8 cellular contexts compared by ENCODE assay signal in the genomic region with DNA sequence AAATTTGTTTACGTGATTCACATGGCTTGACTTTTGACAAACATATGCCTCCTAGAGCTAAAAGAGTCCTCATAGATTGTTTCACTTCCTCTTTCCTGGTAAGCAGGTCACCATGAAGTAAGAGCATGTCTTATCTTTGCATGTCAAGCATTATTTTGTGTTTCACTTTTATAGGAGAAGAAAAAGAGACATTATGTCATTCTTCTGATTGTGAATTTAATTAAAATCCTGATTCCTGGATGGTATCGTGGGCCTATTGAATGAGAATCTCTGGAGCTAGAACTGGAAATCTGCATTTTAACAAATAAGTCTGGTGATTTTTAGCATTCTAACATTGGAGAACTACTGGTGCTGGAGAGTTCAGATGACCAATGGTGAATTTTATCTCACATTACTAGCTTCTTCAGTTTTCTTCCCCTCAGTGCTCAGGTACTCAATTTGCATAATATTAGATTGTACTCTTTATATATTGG.
DNase-seq lines count a peak whose midpoint lies in the region; ATAC-seq and TF ChIP-seq lines count a peak whose summit lies in the region.
"Had no signal": no experiment of that assay in that cellular context is flagged by ENCODE, and none has a peak within 500 bp of the region (broad histone marks: within the 10 kb centered on the region; RNA-seq: fewer than 3 reads in every experiment).

No MANE protein-coding gene starts in this region.

- 83 to 91% methylated on average over 2 of the region's 2 CpGs for WGBS in heart right ventricle, 2 donors

- H3K4me1 ChIP-seq in neural progenitor cell (no peaks in the 10 kb centered on the region), heart right ventricle (peaks cover 0 to 3% (median 0%) of the 10 kb centered on the region in 9 donors)

- no peaks in the 10 kb centered on the region for H3K9me3 Mint-ChIP-seq in neural progenitor cell

- H3K9me3 ChIP-seq in neural progenitor cell (ENCODE audit: low read depth), result no peaks in the 10 kb centered on the region
- no peaks in the 10 kb centered on the region for H3K9me3 ChIP-seq in heart right ventricle

- no peak overlapping the region for H3K4me2 ChIP-seq in neural progenitor cell

- H2AFZ ChIP-seq in neural progenitor cell (replicated peaks), result peak overlapping the region; percentile 23

- no peak overlapping the region for H3K4me3 ChIP-seq in neural progenitor cell
- H3K4me3 ChIP-seq in heart right ventricle, result no peak overlapping the region
- H3K4me3 ChIP-seq: skin epidermis had no signal

- no peaks in the 10 kb centered on the region for H3K79me2 ChIP-seq in neural progenitor cell (ENCODE audit: low read depth)

- H3K4me3 Mint-ChIP-seq in neural progenitor cell, result no peak overlapping the region

- H3K36me3 ChIP-seq in neural progenitor cell, result no peaks in the 10 kb centered on the region
- no peaks in the 10 kb centered on the region for H3K36me3 ChIP-seq in heart right ventricle

- H3K4me1 Mint-ChIP-seq in neural progenitor cell, result no peaks in the 10 kb centered on the region

- peak; percentile 98 for ATAC-seq in GM19025 (IDR thresholded peaks at IDR 0.05; ENCODE audit: low read depth, unreplicated experiment)
- ATAC-seq in HG02763 (IDR thresholded peaks at IDR 0.05; ENCODE audit: unreplicated experiment), result peak; percentile 97
- ATAC-seq in heart right ventricle, result no peak

- no peaks in the 10 kb centered on the region for H3K36me3 Mint-ChIP-seq in neural progenitor cell

- H3K27ac Mint-ChIP-seq in neural progenitor cell, result no peak overlapping the region

- DNase-seq in MV-4-11 (lab: John Stamatoyannopoulos, UW) (peak; percentile 92), neural progenitor cell (ENCODE audit: low spot score) (no peak), heart right ventricle (no peak)
- DNase-seq in stimulated activated CD8-positive, alpha-beta memory T cell treated with anti-CD3 and anti-CD28 coated beads, Interleukin-4, amount 100 ng/mL, for 48 hours, result no peak
- DNase-seq in activated CD8-positive, alpha-beta memory T cell treated with anti-CD3 and anti-CD28 coated beads for 24 hours, result no peak

- no peak overlapping the region for H3K9ac ChIP-seq in neural progenitor cell

- intact Hi-C loops in heart right ventricle (cut with DNase I), result no loop called here

- TF ChIP-seq CTCF in neural progenitor cell (IDR thresholded peaks at IDR 0.05) (no peak), heart right ventricle (IDR thresholded peaks at IDR 0.05) (no peak)

- no peaks in the 10 kb centered on the region for H4K20me1 ChIP-seq in neural progenitor cell (ENCODE audit: low read depth)

- H3F3A ChIP-seq in neural progenitor cell (ENCODE audit: low read depth), result peaks cover 4% of the 10 kb centered on the region

- H3K27ac ChIP-seq in neural progenitor cell (no peak overlapping the region), heart right ventricle (peak overlapping the region in 1 of 10 donors; percentile 51)

- H3K27me3 ChIP-seq in neural progenitor cell, result no peaks in the 10 kb centered on the region
- H3K27me3 ChIP-seq in heart right ventricle, result no peaks in the 10 kb centered on the region

- H3K27me3 Mint-ChIP-seq in neural progenitor cell (ENCODE audit: insufficient read depth, low read depth), result no peaks in the 10 kb centered on the region

Comparison
In these comparisons a context has a peak if more than half of its experiments do, and no peak if none do; other contexts are left out.
1. ATAC-seq: peak in GM19025 (single experiment) and HG02763 (single experiment); none in heart right ventricle (0 of 8).